Comparison of ENCODE assay signal across 8 cellular contexts in genomic region chr6:16704706-16705402, GRCh38. TPM values are rescaled to one million over a fixed set of nuclear protein-coding genes. Genes with fewer than 3 reads are reported as not detected.
DNase-seq lines count a peak whose midpoint lies in the region; ATAC-seq and TF ChIP-seq lines count a peak whose summit lies in the region.

No MANE protein-coding gene starts in this region.

- TF ChIP-seq CTCF in activated B cell treated with CpG ODN at 0.5 μM for 24 hours (IDR thresholded peaks at IDR 0.05) (no peak), esophagus muscularis mucosa (IDR thresholded peaks at IDR 0.05) (no peak)

- no peak overlapping the region for H3K27ac Mint-ChIP-seq in activated B cell treated with CpG ODN at 0.5 μM for 24 hours

- no peak for DNase-seq in activated B cell treated with CpG ODN at 0.5 μM for 24 hours
- no peak for DNase-seq in esophagus muscularis mucosa (ENCODE audit: extremely low spot score)
- DNase-seq in stimulated activated CD4-positive, alpha-beta T cell treated with anti-CD3 and anti-CD28 coated beads, Interleukin-4, amount 100 ng/mL, for 24 hours = peak; percentile 77
- no peak for DNase-seq in NCI-H2171 treated with DMSO at 0.1 percent for 48 hours (lab: John Stamatoyannopoulos, UW)
- no peak for DNase-seq in UCSD-AML1 (lab: John Stamatoyannopoulos, UW; ENCODE audit: unreplicated experiment)

- no peaks in the 10 kb centered on the region for H3K36me3 Mint-ChIP-seq in activated B cell treated with CpG ODN at 0.5 μM for 24 hours (ENCODE audit: low read depth)

- H3K4me3 Mint-ChIP-seq in activated B cell treated with CpG ODN at 0.5 μM for 24 hours = peak overlapping the region; percentile 15

- no peak for TF ChIP-seq EP300 in esophagus muscularis mucosa (IDR thresholded peaks at IDR 0.05)

- CTCF ChIA-PET in activated B cell treated with CpG ODN at 0.5 μM for 24 hours (lab: Charles Lee) = no interaction called here

- H3K27me3 ChIP-seq in esophagus muscularis mucosa = no peaks in the 10 kb centered on the region

- H3K4me3 ChIP-seq in esophagus muscularis mucosa = peak overlapping the region in 3 of 4 donors; percentile 12 to 30 (median 27)

- TF ChIP-seq POLR2A in esophagus muscularis mucosa (IDR thresholded peaks at IDR 0.05; ENCODE audit: low read depth) = no peak

- peaks cover 53% of the 10 kb centered on the region for H3K4me1 Mint-ChIP-seq in activated B cell treated with CpG ODN at 0.5 μM for 24 hours

- no peaks in the 10 kb centered on the region for H3K9me3 ChIP-seq in esophagus muscularis mucosa

- peak overlapping the region in 1 of 4 donors; percentile 45 for H3K27ac ChIP-seq in esophagus muscularis mucosa (replicated peaks in 1 of 4)

- peaks cover 30 to 50% (median 45%) of the 10 kb centered on the region in 4 donors for H3K4me1 ChIP-seq in esophagus muscularis mucosa

- H3K9me3 Mint-ChIP-seq in activated B cell treated with CpG ODN at 0.5 μM for 24 hours = no peaks in the 10 kb centered on the region

- POLR2A ChIA-PET in activated B cell treated with CpG ODN at 0.5 μM for 24 hours (lab: Charles Lee) = interaction anchor here (0.6 kb wide), 1 partner anchor 130 kb away, joined by 10 read pairs; no protein-coding TSS in a partner anchor

- intact Hi-C loops in activated B cell treated with CpG ODN at 0.5 μM for 24 hours (cut with micrococcal nuclease) (no loop called here), esophagus muscularis mucosa (cut with DNase I) (no loop called here)

- peak; percentile 46 for ATAC-seq in GM19463 (IDR thresholded peaks at IDR 0.05; ENCODE audit: unreplicated experiment)
- peak; percentile 45 for ATAC-seq in activated B cell treated with CpG ODN at 0.5 μM for 24 hours (ENCODE audit: low read depth)
- ATAC-seq in GM18520 (IDR thresholded peaks at IDR 0.05; ENCODE audit: unreplicated experiment) = no peak
- ATAC-seq in HG02870 (IDR thresholded peaks at IDR 0.05; ENCODE audit: unreplicated experiment) = no peak

- H3K36me3 ChIP-seq in esophagus muscularis mucosa = no peaks in the 10 kb centered on the region

- WGBS in esophagus muscularis mucosa = 70% methylated on average over 8 of the region's 8 CpGs

- peaks cover 8% of the 10 kb centered on the region for H3K27me3 Mint-ChIP-seq in activated B cell treated with CpG ODN at 0.5 μM for 24 hours

RNA-seq across cellular contexts. Expression of gene ATXN1, which starts 56.4 kb away (rescaled TPM):
- total RNA-seq in activated B cell treated with CpG ODN at 0.5 μM for 24 hours = 43.1 and 59.8 TPM in 2 replicates
- 10 to 100 TPM; 42.4 to 74.9 (median 52.1) TPM for total RNA-seq in esophagus muscularis mucosa

Comparison
In these comparisons a context has a peak if more than half of its experiments do, and no peak if none do; other contexts are left out.
1. ATAC-seq: peak in GM19463 (single experiment) and activated B cell treated with CpG ODN at 0.5 μM for 24 hours (single experiment); none in GM18520 (single experiment) and HG02870 (single experiment).